ENCODE assay signal across 15 cellular contexts in the genomic region with DNA sequence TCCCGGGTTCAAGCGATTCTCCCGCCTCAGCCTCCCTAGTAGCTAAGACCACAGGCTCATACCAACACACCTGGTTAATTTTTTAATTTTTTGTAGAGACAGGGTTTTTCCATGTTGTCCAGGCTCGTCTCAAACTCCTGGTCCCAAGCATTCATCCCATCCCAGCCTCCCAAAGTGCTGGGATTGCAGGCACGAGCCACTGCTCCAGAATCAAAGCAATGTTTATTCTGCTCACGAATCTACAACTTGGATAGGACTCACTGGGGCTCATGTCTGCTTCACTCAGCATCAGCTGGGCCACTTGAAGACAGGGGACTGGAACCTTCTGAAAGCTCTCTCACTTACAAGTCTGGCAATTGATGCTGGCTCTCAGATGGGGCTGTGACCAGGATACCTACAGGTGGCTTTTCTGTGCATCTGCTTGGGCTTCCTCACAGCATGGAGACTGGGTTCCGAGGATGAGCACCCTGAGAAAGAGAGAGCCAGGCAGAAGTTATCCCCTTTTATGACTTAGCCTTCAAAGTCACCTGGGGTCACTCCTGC. TPM values are rescaled to one million over a fixed set of nuclear protein-coding genes. Genes with fewer than 3 reads are reported as not detected.
DNase-seq lines count a peak whose midpoint lies in the region; ATAC-seq and TF ChIP-seq lines count a peak whose summit lies in the region.
"Had no signal": no experiment of that assay in that cellular context is flagged by ENCODE, and none has a peak within 500 bp of the region (broad histone marks: within the 10 kb centered on the region; RNA-seq: fewer than 3 reads in every experiment).

No MANE protein-coding gene starts in this region.

- no peaks in the 10 kb centered on the region for H3K27me3 Mint-ChIP-seq in activated naive CD4-positive, alpha-beta T cell treated with anti-CD3 and anti-CD28 coated beads, Interleukin-2, amount 50 U/mL, for 24 hours
- no peaks in the 10 kb centered on the region for H3K27me3 Mint-ChIP-seq in activated T-cell treated with anti-CD3 and anti-CD28 coated beads, Interleukin-2, amount 50 U/mL, for 24 hours
- H3K27me3 Mint-ChIP-seq: CD4-positive, alpha-beta T cell had no signal

- peaks cover 4% of the 10 kb centered on the region for H3K36me3 Mint-ChIP-seq in activated naive CD4-positive, alpha-beta T cell treated with anti-CD3 and anti-CD28 coated beads, Interleukin-2, amount 50 U/mL, for 24 hours
- peaks cover 14 to 29% of the 10 kb centered on the region in 2 donors for H3K36me3 Mint-ChIP-seq in activated naive CD4-positive, alpha-beta T cell treated with anti-CD3 and anti-CD28 coated beads, Interleukin-2, amount 50 U/mL, for 72 hours
- no peaks in the 10 kb centered on the region for H3K36me3 Mint-ChIP-seq in activated T-cell treated with anti-CD3 and anti-CD28 coated beads, Interleukin-2, amount 50 U/mL, for 24 hours (ENCODE audit: low read depth)

- H3K4me1 ChIP-seq in colonic mucosa (no peaks in the 10 kb centered on the region), esophagus muscularis mucosa (peaks cover 8 to 14% (median 10%) of the 10 kb centered on the region in 4 donors), suprapubic skin (peaks cover 13% of the 10 kb centered on the region)

- intact Hi-C loops in colonic mucosa (cut with DNase I) (loop anchor here (1.0 kb wide), 1 partner anchor 41 kb away; no protein-coding TSS in a partner anchor), esophagus muscularis mucosa (cut with DNase I) (loop anchor here (2.0 kb wide), 2 partner anchors 41 to 119 kb away; no protein-coding TSS in a partner anchor)

- peak overlapping the region; percentile 59 for H3K27ac Mint-ChIP-seq in activated naive CD4-positive, alpha-beta T cell treated with anti-CD3 and anti-CD28 coated beads, Interleukin-2, amount 50 U/mL, for 24 hours
- no peak overlapping the region for H3K27ac Mint-ChIP-seq in activated naive CD4-positive, alpha-beta T cell treated with anti-CD3 and anti-CD28 coated beads, Interleukin-2, amount 50 U/mL, for 72 hours
- no peak overlapping the region for H3K27ac Mint-ChIP-seq in activated T-cell treated with anti-CD3 and anti-CD28 coated beads, Interleukin-2, amount 50 U/mL, for 24 hours
- H3K27ac Mint-ChIP-seq: B cell, GM23338 had no signal

- H3K36me3 ChIP-seq in colonic mucosa = no peaks in the 10 kb centered on the region
- H3K36me3 ChIP-seq in esophagus muscularis mucosa = no peaks in the 10 kb centered on the region
- H3K36me3 ChIP-seq in suprapubic skin = no peaks in the 10 kb centered on the region

- TF ChIP-seq CTCF in colonic mucosa (IDR thresholded peaks at IDR 0.05) (no peak), esophagus muscularis mucosa (IDR thresholded peaks at IDR 0.05) (no peak), suprapubic skin (IDR thresholded peaks at IDR 0.05) (no peak)

- H3K9me3 ChIP-seq in colonic mucosa = no peaks in the 10 kb centered on the region
- peaks cover 0 to 5% (median 0%) of the 10 kb centered on the region in 4 donors for H3K9me3 ChIP-seq in esophagus muscularis mucosa
- H3K9me3 ChIP-seq in suprapubic skin = no peaks in the 10 kb centered on the region

- H3K4me1 Mint-ChIP-seq in activated naive CD4-positive, alpha-beta T cell treated with anti-CD3 and anti-CD28 coated beads, Interleukin-2, amount 50 U/mL, for 24 hours = peaks cover 20% of the 10 kb centered on the region
- H3K4me1 Mint-ChIP-seq in activated T-cell treated with anti-CD3 and anti-CD28 coated beads, Interleukin-2, amount 50 U/mL, for 24 hours (ENCODE audit: low read depth) = peaks cover 35% of the 10 kb centered on the region

- H3K9me3 Mint-ChIP-seq in activated naive CD4-positive, alpha-beta T cell treated with anti-CD3 and anti-CD28 coated beads, Interleukin-2, amount 50 U/mL, for 24 hours = peaks cover 7% of the 10 kb centered on the region
- peaks cover 7 to 23% of the 10 kb centered on the region in 2 donors for H3K9me3 Mint-ChIP-seq in activated naive CD4-positive, alpha-beta T cell treated with anti-CD3 and anti-CD28 coated beads, Interleukin-2, amount 50 U/mL, for 72 hours
- H3K9me3 Mint-ChIP-seq in activated T-cell treated with anti-CD3 and anti-CD28 coated beads, Interleukin-2, amount 50 U/mL, for 24 hours = peaks cover 12% of the 10 kb centered on the region

- no peak overlapping the region for H3K9ac ChIP-seq in colonic mucosa (ENCODE audit: low read depth in 2 of 2, low read length in 2 of 2)

- no peak for DNase-seq in activated naive CD4-positive, alpha-beta T cell treated with anti-CD3 and anti-CD28 coated beads, Interleukin-2, amount 50 U/mL, for 72 hours (ENCODE audit: low spot score in 2 of 2)
- DNase-seq in colonic mucosa (peak; percentile 13), esophagus muscularis mucosa (ENCODE audit: extremely low spot score) (peak; percentile 70), suprapubic skin (ENCODE audit: low spot score in 2 of 2) (peak; percentile 20 to 48)
- DNase-seq in activated T-cell treated with anti-CD3 and anti-CD28 coated beads, Interleukin-2, amount 50 U/mL, for 24 hours = no peak
- no peak for DNase-seq in stimulated activated CD4-positive, alpha-beta T cell treated with anti-CD3 and anti-CD28 coated beads, Interleukin-4, amount 100 ng/mL, for 1 hour
- DNase-seq: C1 segment of cervical spinal cord, Calu3, DMS 273 treated with DMSO at 0.1 percent for 48 hours, H7 had no signal

- H3K4me3 ChIP-seq in colonic mucosa (no peak overlapping the region), esophagus muscularis mucosa (no peak overlapping the region), suprapubic skin (no peak overlapping the region)
- H3K4me3 ChIP-seq: GM12878, GM23338 had no signal

- H3K27ac ChIP-seq in colonic mucosa (no peak overlapping the region), esophagus muscularis mucosa (replicated peaks in 1 of 4) (no peak overlapping the region), suprapubic skin (no peak overlapping the region)

- TF ChIP-seq EP300 in esophagus muscularis mucosa (IDR thresholded peaks at IDR 0.05) = no peak
- no peak for TF ChIP-seq EP300 in suprapubic skin (IDR thresholded peaks at IDR 0.05)

- no peak for ATAC-seq in activated naive CD4-positive, alpha-beta T cell treated with anti-CD3 and anti-CD28 coated beads, Interleukin-2, amount 50 U/mL, for 72 hours

- WGBS in esophagus muscularis mucosa = 79% methylated on average over 6 of the region's 7 CpGs
- WGBS in suprapubic skin = 90% methylated on average over 7 of the region's 7 CpGs

- no peak overlapping the region for H3K4me3 Mint-ChIP-seq in activated naive CD4-positive, alpha-beta T cell treated with anti-CD3 and anti-CD28 coated beads, Interleukin-2, amount 50 U/mL, for 24 hours
- no peak overlapping the region for H3K4me3 Mint-ChIP-seq in activated T-cell treated with anti-CD3 and anti-CD28 coated beads, Interleukin-2, amount 50 U/mL, for 24 hours
- H3K4me3 Mint-ChIP-seq: B cell; CD4-positive, alpha-beta T cell; GM23338 had no signal

- no peaks in the 10 kb centered on the region for H3K27me3 ChIP-seq in colonic mucosa
- H3K27me3 ChIP-seq in esophagus muscularis mucosa = peaks cover 0 to 5% (median 0%) of the 10 kb centered on the region in 4 donors
- no peaks in the 10 kb centered on the region for H3K27me3 ChIP-seq in suprapubic skin

- TF ChIP-seq POLR2A in esophagus muscularis mucosa (IDR thresholded peaks at IDR 0.05; ENCODE audit: low read depth) (no peak), suprapubic skin (IDR thresholded peaks at IDR 0.05) (no peak)

RNA-seq across cellular contexts. Expression of a gene that starts 8.2 kb away (rescaled TPM):
- 1 to 10 TPM; 6.4 to 9.7 TPM for total RNA-seq in activated naive CD4-positive, alpha-beta T cell treated with anti-CD3 and anti-CD28 coated beads, Interleukin-2, amount 50 U/mL, for 72 hours
- total RNA-seq in colonic mucosa (1 to 10 TPM; 6.7 to 8.1 TPM), esophagus muscularis mucosa (1 to 10 TPM; 4.6 to 8.4 (median 6.4) TPM), suprapubic skin (1 to 10 TPM; 2.5 to 6.5 (median 3.7) TPM)

RNA-seq across cellular contexts. Expression of a gene that starts 27.9 kb away (rescaled TPM):
- total RNA-seq in activated naive CD4-positive, alpha-beta T cell treated with anti-CD3 and anti-CD28 coated beads, Interleukin-2, amount 50 U/mL, for 72 hours = 100 to 1,000 TPM; 158 to 160 TPM
- 10 to 100 TPM; 26.3 to 31.0 TPM for total RNA-seq in colonic mucosa
- 10 to 100 TPM; 27.8 to 55.3 (median 52.1) TPM for total RNA-seq in esophagus muscularis mucosa
- total RNA-seq in suprapubic skin = 10 to 100 TPM; 16.3 to 38.7 (median 20.8) TPM

RNA-seq across cellular contexts. Expression of a gene that starts 45.5 kb away (rescaled TPM):
- total RNA-seq in activated naive CD4-positive, alpha-beta T cell treated with anti-CD3 and anti-CD28 coated beads, Interleukin-2, amount 50 U/mL, for 72 hours = 1 to 10 TPM; 4.4 to 4.6 TPM
- total RNA-seq in colonic mucosa (1 to 10 TPM; 1.3 to 2.1 TPM), esophagus muscularis mucosa (1 to 10 TPM; 1.3 to 9.6 (median 2.5) TPM), suprapubic skin (1 to 10 TPM in 2 of 4 donors, under 1 TPM in 2; 0.44 to 3.4 (median 1.5) TPM)

RNA-seq across cellular contexts. Expression of a gene that starts 58.0 kb away (rescaled TPM):
- 1 to 10 TPM; 1.5 to 1.7 TPM for total RNA-seq in activated naive CD4-positive, alpha-beta T cell treated with anti-CD3 and anti-CD28 coated beads, Interleukin-2, amount 50 U/mL, for 72 hours
- total RNA-seq in colonic mucosa = 1 to 10 TPM; 1.8 to 2.1 TPM
- 10 to 100 TPM in 3 of 4 donors, 1 to 10 TPM in 1; 8.3 to 15.7 (median 12.8) TPM for total RNA-seq in esophagus muscularis mucosa
- total RNA-seq in suprapubic skin = 1 to 10 TPM; 1.4 to 4.3 (median 2.9) TPM

Comparison
In these comparisons a context has a peak if more than half of its experiments do, and no peak if none do; other contexts are left out.
1. DNase-seq: peak in colonic mucosa (single experiment), esophagus muscularis mucosa (single experiment) and suprapubic skin (2 of 2); none in activated naive CD4-positive, alpha-beta T cell treated with anti-CD3 and anti-CD28 coated beads, Interleukin-2, amount 50 U/mL, for 72 hours (0 of 2), activated T-cell treated with anti-CD3 and anti-CD28 coated beads, Interleukin-2, amount 50 U/mL, for 24 hours (single experiment) and stimulated activated CD4-positive, alpha-beta T cell treated with anti-CD3 and anti-CD28 coated beads, Interleukin-4, amount 100 ng/mL, for 1 hour (single experiment).